ENCODE assay signal across 1 cellular context in the genomic region with DNA sequence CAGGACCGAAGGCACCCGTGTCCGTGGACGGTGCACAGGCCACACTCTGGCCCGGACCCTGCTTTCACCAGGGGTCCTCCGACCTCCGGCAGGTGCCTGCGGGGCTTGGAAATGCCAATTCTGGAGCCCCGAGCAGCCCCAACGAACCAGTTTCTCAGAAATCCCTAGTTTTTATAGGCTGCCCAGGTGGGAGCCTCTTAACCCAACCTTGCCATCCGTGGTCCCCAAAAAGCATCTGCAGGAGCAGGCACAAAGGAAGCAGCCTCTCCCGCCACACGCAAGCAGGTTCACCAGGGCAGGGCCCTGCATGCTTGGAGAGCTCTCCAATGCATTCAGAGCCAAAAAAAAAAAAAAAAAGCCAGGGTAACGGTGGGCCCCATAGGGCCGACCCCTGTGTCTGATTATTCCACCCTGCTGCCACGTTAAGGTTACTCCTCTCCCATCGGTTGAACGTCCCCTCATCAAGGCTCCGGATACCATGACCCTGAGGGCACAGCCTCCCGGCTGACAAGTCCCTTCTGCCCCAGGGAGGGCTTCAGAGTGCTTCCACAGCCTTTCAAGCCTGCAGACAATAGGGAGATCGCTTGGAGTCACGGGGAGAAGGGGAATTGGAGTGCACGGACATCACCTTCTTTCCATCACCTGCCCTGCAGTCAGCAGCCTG.
A peak's percentile ranks its signal among the peaks of the same experiment; 100 is the strongest.
TF ChIP-seq lines count a peak whose summit lies in the region.

No MANE protein-coding gene starts in this region.

TF ChIP-seq in H1, 55 proteins besides CTCF, POLR2A, EP300 and RAD21:
- TF ChIP-seq KDM4A (IDR thresholded peaks at IDR 0.05; ENCODE audit: low read depth, low read length, severe bottlenecking) (peak; percentile 3), EZH2 (IDR thresholded peaks at IDR 0.05; ENCODE audit: low read depth, low read length, severe bottlenecking) (no peak)
